ENCODE assay signal across 25 cellular contexts in the genomic region with DNA sequence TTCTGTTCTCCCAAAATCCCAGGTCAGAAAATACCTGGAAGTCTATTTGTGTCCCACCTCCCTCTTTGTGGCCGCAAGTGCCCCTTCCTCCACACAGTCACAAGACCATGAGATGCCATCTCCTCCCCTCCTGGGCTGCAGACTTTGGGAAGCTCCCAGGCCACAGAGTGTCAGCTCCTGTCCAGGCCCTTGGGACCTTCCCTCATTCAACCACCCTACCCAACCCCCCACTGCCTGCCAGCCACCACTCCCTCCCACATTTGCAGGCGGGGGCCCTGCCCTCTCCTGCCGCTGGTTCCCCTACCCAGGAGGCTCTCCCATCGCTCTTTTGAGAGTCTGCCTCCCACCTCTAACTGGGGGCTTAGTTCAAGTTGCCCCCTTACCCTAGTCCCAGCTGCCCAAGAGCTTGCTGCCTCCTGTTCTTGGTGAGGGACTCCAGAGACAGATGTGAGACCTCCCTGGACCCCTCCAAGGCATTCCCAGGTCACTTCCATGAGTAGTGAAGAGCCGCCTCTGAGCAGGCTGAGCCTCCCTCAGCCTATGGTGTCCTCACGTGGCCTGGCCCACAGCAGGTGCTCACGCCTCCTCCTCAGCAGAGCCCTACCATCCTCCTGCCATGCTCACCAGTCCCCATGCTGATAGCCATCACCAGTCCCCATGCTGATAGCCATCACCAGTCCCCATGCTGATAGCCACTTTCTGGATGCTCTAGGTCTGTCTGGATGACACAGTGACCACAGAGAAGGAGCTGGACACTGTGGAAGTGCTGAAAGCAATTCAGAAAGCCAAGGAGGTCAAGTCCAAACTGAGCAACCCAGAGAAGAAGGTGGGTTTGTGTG. TPM values are rescaled to one million over a fixed set of nuclear protein-coding genes. Genes with fewer than 3 reads are reported as not detected.
"Had no signal": no experiment of that assay in that cellular context is flagged by ENCODE, and none has a peak within 500 bp of the region (broad histone marks: within the 10 kb centered on the region; RNA-seq: fewer than 3 reads in every experiment).

No MANE protein-coding gene starts in this region.

- H3K4me1 ChIP-seq: foreskin keratinocyte, SJCRH30 had no signal

- H3K27me3 Mint-ChIP-seq: activated B cell treated with CpG ODN at 0.5 μM for 24 hours; activated CD4-positive, alpha-beta memory T cell treated with anti-CD3 and anti-CD28 coated beads for 36 hours had no signal

- H3K4me1 Mint-ChIP-seq: activated B cell treated with CpG ODN at 0.5 μM for 24 hours had no signal

- DNase-seq: activated B cell treated with CpG ODN at 0.5 μM for 24 hours; activated CD4-positive, alpha-beta memory T cell treated with anti-CD3 and anti-CD28 coated beads for 36 hours; activated CD4-positive, alpha-beta T cell treated with anti-CD3 and anti-CD28 coated beads for 4 hours; activated effector memory CD4-positive, alpha-beta T cell treated with anti-CD3 and anti-CD28 coated beads, Interleukin-2, amount 50 U/mL, for 16 hours; activated naive CD4-positive, alpha-beta T cell treated with anti-CD3 and anti-CD28 coated beads, Interleukin-2, amount 50 U/mL, for 16 hours; activated T-cell treated with anti-CD3 and anti-CD28 coated beads, Interleukin-2, amount 50 U/mL, for 72 hours; cortex of kidney; effector CD4-positive, alpha-beta T cell; erythroblast; foreskin keratinocyte; hippocampal formation; mesenchymal stem cell; mucosa of descending colon; nucleus accumbens; sigmoid colon; SJCRH30; stimulated activated CD4-positive, alpha-beta T cell treated with anti-CD3 and anti-CD28 coated beads, Interleukin-15, amount 100 ng/mL, for 24 hours; stimulated activated CD8-positive, alpha-beta memory T cell treated with anti-CD3 and anti-CD28 coated beads, Interleukin-4, amount 100 ng/mL, for 48 hours; stimulated activated naive CD8-positive, alpha-beta T cell treated with anti-CD3 and anti-CD28 coated beads, Interleukin-15, Interleukin-2, amounts not matched to agents 100 U/mL and 50 U/mL, for 24 hours; T1000; tibial artery had no signal

- H3K9me3 ChIP-seq: mucosa of descending colon, sigmoid colon, SJCRH30, tibial artery had no signal

- H3K27me3 ChIP-seq: foreskin keratinocyte, sigmoid colon, SJCRH30, tibial artery had no signal

- ATAC-seq: activated T-cell treated with anti-CD3 and anti-CD28 coated beads, Interleukin-2, amount 50 U/mL, for 72 hours; foreskin keratinocyte; mucosa of descending colon; stimulated activated naive CD8-positive, alpha-beta T cell treated with anti-CD3 and anti-CD28 coated beads, Interleukin-15, Interleukin-2, amounts not matched to agents 100 U/mL and 50 U/mL, for 24 hours had no signal

- H3K4me3 ChIP-seq: mucosa of descending colon, sigmoid colon, SJCRH30, smooth muscle cell, tibial artery had no signal

- H3K9me3 Mint-ChIP-seq: activated B cell treated with CpG ODN at 0.5 μM for 24 hours; activated CD4-positive, alpha-beta memory T cell treated with anti-CD3 and anti-CD28 coated beads for 36 hours; activated T-cell treated with anti-CD3 and anti-CD28 coated beads, Interleukin-2, amount 50 U/mL, for 72 hours; T-helper 1 cell treated with Interleukin-12 subunit alpha and Interleukin-12 subunit beta and Interleukin-4 antibody, amounts not matched to agents 30 μg/mL and 1 μg/mL, for 36 hours had no signal

- FAIRE-seq: astrocyte, endometrium had no signal

- H3K4me3 Mint-ChIP-seq: activated B cell treated with CpG ODN at 0.5 μM for 24 hours; activated CD4-positive, alpha-beta memory T cell treated with anti-CD3 and anti-CD28 coated beads for 36 hours; activated T-cell treated with anti-CD3 and anti-CD28 coated beads, Interleukin-2, amount 50 U/mL, for 72 hours; T-helper 1 cell treated with Interleukin-12 subunit alpha and Interleukin-12 subunit beta and Interleukin-4 antibody, amounts not matched to agents 30 μg/mL and 1 μg/mL, for 36 hours had no signal

- H3K27ac ChIP-seq: foreskin keratinocyte, SJCRH30, tibial artery had no signal

- H3K27ac Mint-ChIP-seq: activated B cell treated with CpG ODN at 0.5 μM for 24 hours; activated CD4-positive, alpha-beta memory T cell treated with anti-CD3 and anti-CD28 coated beads for 36 hours; activated T-cell treated with anti-CD3 and anti-CD28 coated beads, Interleukin-2, amount 50 U/mL, for 72 hours; T-helper 1 cell treated with Interleukin-12 subunit alpha and Interleukin-12 subunit beta and Interleukin-4 antibody, amounts not matched to agents 30 μg/mL and 1 μg/mL, for 36 hours had no signal

- H3K4me2 ChIP-seq: smooth muscle cell had no signal

RNA-seq across cellular contexts. Expression of gene STAB1, which starts 15.9 kb away (rescaled TPM):
- total RNA-seq: foreskin keratinocyte, SJCRH30 had no signal

RNA-seq across cellular contexts. Expression of gene TNNC1, which starts 25.4 kb away (rescaled TPM):
- total RNA-seq: activated B cell treated with CpG ODN at 0.5 μM for 24 hours, foreskin keratinocyte had no signal

RNA-seq across cellular contexts. Expression of gene SEMA3G, which starts 34.4 kb away (rescaled TPM):
- total RNA-seq: activated B cell treated with CpG ODN at 0.5 μM for 24 hours had no signal
